9 cellular contexts compared by ENCODE assay signal in the genomic region with DNA sequence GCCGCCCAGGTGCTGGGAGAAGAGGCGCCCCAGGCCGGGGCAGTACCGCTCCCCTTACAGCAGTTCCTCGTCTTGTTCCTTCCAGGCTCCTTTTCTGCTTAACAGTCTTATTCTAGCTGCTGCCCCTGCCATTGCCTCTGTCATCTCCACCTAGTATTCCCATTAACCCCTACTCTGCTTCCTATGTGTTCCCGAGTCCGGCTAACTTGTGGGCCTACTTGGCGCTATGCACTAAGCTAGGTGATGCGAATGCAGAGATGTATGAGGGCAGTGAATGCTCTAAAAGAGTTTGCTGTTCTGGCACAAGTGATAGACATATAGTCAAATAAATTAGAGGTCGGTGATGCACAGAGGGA. TPM values are rescaled to one million over a fixed set of nuclear protein-coding genes. Genes with fewer than 3 reads are reported as not detected.
DNase-seq lines count a peak whose midpoint lies in the region; TF ChIP-seq lines count a peak whose summit lies in the region.
"Had no signal": no experiment of that assay in that cellular context is flagged by ENCODE, and none has a peak within 500 bp of the region (broad histone marks: within the 10 kb centered on the region; RNA-seq: fewer than 3 reads in every experiment).

No MANE protein-coding gene starts in this region.

- POLR2A ChIA-PET in OCI-LY7 (lab: Charles Lee) = no interaction called here

- no peaks in the 10 kb centered on the region for H3K9me3 ChIP-seq in DOHH2 (ENCODE audit: control insufficient read depth, insufficient read depth, low read length)
- no peaks in the 10 kb centered on the region for H3K9me3 ChIP-seq in OCI-LY7 (ENCODE audit: low read length)
- no peaks in the 10 kb centered on the region for H3K9me3 ChIP-seq in endodermal cell (ENCODE audit: control insufficient read depth, low read length)

- CTCF ChIA-PET in OCI-LY7 (lab: Charles Lee; ENCODE audit: unreplicated experiment) = no interaction called here

- H3K79me2 ChIP-seq in DOHH2 (ENCODE audit: control insufficient read depth, low read length) = peaks cover 18% of the 10 kb centered on the region
- no peaks in the 10 kb centered on the region for H3K79me2 ChIP-seq in OCI-LY7 (ENCODE audit: insufficient read depth, low read depth, low read length)

- no peak overlapping the region for H3K27ac Mint-ChIP-seq in endodermal cell

- peak overlapping the region; percentile 91 for H3K4me3 Mint-ChIP-seq in endodermal cell

- H3K27ac ChIP-seq in DOHH2 (ENCODE audit: low read depth, low read length) (no peak overlapping the region), OCI-LY7 (ENCODE audit: low read depth, low read length, poor library complexity, severe bottlenecking) (no peak overlapping the region), endodermal cell (ENCODE audit: low read depth, low read length) (no peak overlapping the region)

- H3K9me3 Mint-ChIP-seq in endodermal cell = no peaks in the 10 kb centered on the region

- peak overlapping the region; percentile 62; the same call in 1 of the 2 replicates for H2AFZ ChIP-seq in OCI-LY7 (ENCODE audit: low read length)

- H3K9me2 ChIP-seq in DOHH2 (replicated peaks; ENCODE audit: control insufficient read depth, low read length) (no peaks in the 10 kb centered on the region), OCI-LY7 (ENCODE audit: insufficient read depth, low read length) (no peaks in the 10 kb centered on the region)

- peaks cover 13% of the 10 kb centered on the region for H3K4me1 Mint-ChIP-seq in endodermal cell

- DNase-seq in OCI-LY7 (ENCODE audit: low spot score) = no peak
- DNase-seq in endodermal cell = no peak
- DNase-seq in retinal pigment epithelial cell (ENCODE audit: low read depth) = no peak
- no peak for DNase-seq in NCI-H82 treated with DMSO at 0.1 percent for 48 hours (lab: John Stamatoyannopoulos, UW; ENCODE audit: unreplicated experiment)
- DNase-seq in NCI-H774 (lab: John Stamatoyannopoulos, UW) = no peak
- DNase-seq in NCI-H2171 treated with DMSO at 0.1 percent for 48 hours (lab: John Stamatoyannopoulos, UW) = no peak
- DNase-seq in NCI-H2227 (lab: John Stamatoyannopoulos, UW; ENCODE audit: unreplicated experiment) = no peak

- H3K4me3 ChIP-seq in DOHH2 (ENCODE audit: low read length) = peak overlapping the region; percentile 76
- H3K4me3 ChIP-seq in OCI-LY7 (ENCODE audit: low read depth, low read length, poor library complexity, severe bottlenecking) = peak overlapping the region; percentile 75
- H3K4me3 ChIP-seq in endodermal cell (ENCODE audit: low read length) = peak overlapping the region; percentile 96
- peak overlapping the region; percentile 83 for H3K4me3 ChIP-seq in retinal pigment epithelial cell (ENCODE audit: low read length)

- no peak overlapping the region for H3K9ac ChIP-seq in endodermal cell (ENCODE audit: extremely low read depth, low read length, poor library complexity, severe bottlenecking)

- H3K27me3 ChIP-seq in DOHH2 (ENCODE audit: control insufficient read depth, low read length) = 0 out of 2 replicates have a peak, but pooled peaks cover 2% of the 10 kb centered on the region
- H3K27me3 ChIP-seq in endodermal cell (ENCODE audit: control insufficient read depth, insufficient read depth, low read length, poor library complexity, severe bottlenecking) = no peaks in the 10 kb centered on the region

- H3F3A ChIP-seq in DOHH2 (ENCODE audit: control insufficient read depth, insufficient read depth) = no peaks in the 10 kb centered on the region

- intact Hi-C loops in OCI-LY7 (cut with micrococcal nuclease; ENCODE audit: unreplicated experiment) = no loop called here

- BruUV-seq in OCI-LY7 (replicated peaks; lab: Mats Ljungman, UMichigan) = no TSS peak

- H4K20me1 ChIP-seq in DOHH2 (ENCODE audit: control insufficient read depth, insufficient read depth, low read depth, low read length) (no peaks in the 10 kb centered on the region), OCI-LY7 (ENCODE audit: insufficient read depth, low read length) (no peaks in the 10 kb centered on the region)

- peaks cover 8% of the 10 kb centered on the region; the same call in 1 of the 2 replicates for H3K36me3 ChIP-seq in DOHH2 (ENCODE audit: control insufficient read depth, low read length)
- H3K36me3 ChIP-seq in OCI-LY7 (ENCODE audit: insufficient read depth, low read length) = peaks cover 6% of the 10 kb centered on the region; the same call in 1 of the 2 replicates
- peaks cover 13% of the 10 kb centered on the region for H3K36me3 ChIP-seq in endodermal cell (ENCODE audit: control insufficient read depth, insufficient read depth, low read length)

- TF ChIP-seq CTCF in DOHH2 (IDR thresholded peaks at IDR 0.05; ENCODE audit: low read depth, low read length, poor library complexity, severe bottlenecking) (no peak), OCI-LY7 (conservative IDR thresholded peaks at IDR 0.05; ENCODE audit: low read length) (no peak), endodermal cell (conservative IDR thresholded peaks at IDR 0.05) (no peak), retinal pigment epithelial cell (conservative IDR thresholded peaks at IDR 0.05; ENCODE audit: low read depth, low read length) (no peak)

- peaks cover 5% of the 10 kb centered on the region for H3K27me3 Mint-ChIP-seq in endodermal cell (ENCODE audit: insufficient read depth)

- WGBS in endodermal cell (ENCODE audit: insufficient coverage in 1 of 2, insufficient read length in 1 of 2), 2 experiments = 39 to 49% methylated on average over 5 to 10 of the region's 10 CpGs

- peaks cover 11% of the 10 kb centered on the region for H3K36me3 Mint-ChIP-seq in endodermal cell (ENCODE audit: low read depth)

- H3K4me1 ChIP-seq in DOHH2 (ENCODE audit: control insufficient read depth, low read length) = peaks cover 17% of the 10 kb centered on the region
- peaks cover 16% of the 10 kb centered on the region for H3K4me1 ChIP-seq in OCI-LY7 (ENCODE audit: insufficient read depth, low read length, poor library complexity, severe bottlenecking)
- no peaks in the 10 kb centered on the region for H3K4me1 ChIP-seq in endodermal cell (ENCODE audit: control insufficient read depth, insufficient read depth, low read length)

- peak overlapping the region; percentile 93 for H3K4me2 ChIP-seq in DOHH2 (ENCODE audit: low read length)
- H3K4me2 ChIP-seq in OCI-LY7 (ENCODE audit: low read length) = peak overlapping the region; percentile 78

RNA-seq across cellular contexts. Expression of gene IQGAP3, which starts 0.3 kb away (rescaled TPM):
- total RNA-seq in OCI-LY7 (2014; rRNA removed; shearing (Covaris generic)) = 22.4 and 26.1 TPM in 2 replicates
- total RNA-seq in OCI-LY7 (2022) (28.7 and 37.1 TPM in 2 replicates), endodermal cell (10 to 100 TPM; 28.6 to 36.9 TPM)
- 28.9 TPM for polyA plus RNA-seq in endodermal cell (2013, experiment 1 of 2)
- polyA plus RNA-seq in endodermal cell (2013, experiment 2 of 2) = 28.9 TPM

RNA-seq across cellular contexts. Expression of gene TTC24, which starts 6.9 kb away (rescaled TPM):
- 2.8 and 3.6 TPM in 2 replicates for total RNA-seq in OCI-LY7 (2014; rRNA removed; shearing (Covaris generic))
- 11.9 and 12.4 TPM in 2 replicates for total RNA-seq in OCI-LY7 (2022)
- total RNA-seq in endodermal cell = not detected
- not detected for polyA plus RNA-seq in endodermal cell (2013, experiment 1 of 2)
- not detected for polyA plus RNA-seq in endodermal cell (2013, experiment 2 of 2)
- total RNA-seq: M059J had no signal

RNA-seq across cellular contexts. Expression of gene NAXE, which starts 18.9 kb away (rescaled TPM):
- 71.6 and 81.5 TPM in 2 replicates for total RNA-seq in OCI-LY7 (2014; rRNA removed; shearing (Covaris generic))
- 56.1 and 61.1 TPM in 2 replicates for total RNA-seq in OCI-LY7 (2022)
- 100 to 1,000 TPM in 1 of 2 donors, 10 to 100 TPM in 1; 96.0 to 129 TPM for total RNA-seq in endodermal cell
- polyA plus RNA-seq in endodermal cell (2013, experiment 1 of 2) = 72.2 TPM
- polyA plus RNA-seq in endodermal cell (2013, experiment 2 of 2) = 60.4 TPM

RNA-seq across cellular contexts. Expression of gene GPATCH4, which starts 28.6 kb away (rescaled TPM):
- total RNA-seq in OCI-LY7 (2014; rRNA removed; shearing (Covaris generic)) = 33.3 and 40.9 TPM in 2 replicates
- 38.5 and 51.6 TPM in 2 replicates for total RNA-seq in OCI-LY7 (2022)
- total RNA-seq in endodermal cell = 10 to 100 TPM; 23.0 to 34.4 TPM
- 19.7 TPM for polyA plus RNA-seq in endodermal cell (2013, experiment 1 of 2)
- polyA plus RNA-seq in endodermal cell (2013, experiment 2 of 2) = 17.4 TPM

RNA-seq across cellular contexts. Expression of gene HAPLN2, which starts 46.6 kb away (rescaled TPM):
- 0.41 and 0.62 TPM in 2 replicates for total RNA-seq in OCI-LY7 (2014; rRNA removed; shearing (Covaris generic))
- 1.1 and 1.4 TPM in 2 replicates for total RNA-seq in OCI-LY7 (2022)
- 1 to 10 TPM in 1 of 2 donors, under 1 TPM in 1; 0.42 to 2.8 TPM for total RNA-seq in endodermal cell
- polyA plus RNA-seq in endodermal cell (2013, experiment 1 of 2) = 0.82 TPM
- polyA plus RNA-seq in endodermal cell (2013, experiment 2 of 2) = 0.54 TPM
- total RNA-seq: M059J had no signal
